In the genomic region with DNA sequence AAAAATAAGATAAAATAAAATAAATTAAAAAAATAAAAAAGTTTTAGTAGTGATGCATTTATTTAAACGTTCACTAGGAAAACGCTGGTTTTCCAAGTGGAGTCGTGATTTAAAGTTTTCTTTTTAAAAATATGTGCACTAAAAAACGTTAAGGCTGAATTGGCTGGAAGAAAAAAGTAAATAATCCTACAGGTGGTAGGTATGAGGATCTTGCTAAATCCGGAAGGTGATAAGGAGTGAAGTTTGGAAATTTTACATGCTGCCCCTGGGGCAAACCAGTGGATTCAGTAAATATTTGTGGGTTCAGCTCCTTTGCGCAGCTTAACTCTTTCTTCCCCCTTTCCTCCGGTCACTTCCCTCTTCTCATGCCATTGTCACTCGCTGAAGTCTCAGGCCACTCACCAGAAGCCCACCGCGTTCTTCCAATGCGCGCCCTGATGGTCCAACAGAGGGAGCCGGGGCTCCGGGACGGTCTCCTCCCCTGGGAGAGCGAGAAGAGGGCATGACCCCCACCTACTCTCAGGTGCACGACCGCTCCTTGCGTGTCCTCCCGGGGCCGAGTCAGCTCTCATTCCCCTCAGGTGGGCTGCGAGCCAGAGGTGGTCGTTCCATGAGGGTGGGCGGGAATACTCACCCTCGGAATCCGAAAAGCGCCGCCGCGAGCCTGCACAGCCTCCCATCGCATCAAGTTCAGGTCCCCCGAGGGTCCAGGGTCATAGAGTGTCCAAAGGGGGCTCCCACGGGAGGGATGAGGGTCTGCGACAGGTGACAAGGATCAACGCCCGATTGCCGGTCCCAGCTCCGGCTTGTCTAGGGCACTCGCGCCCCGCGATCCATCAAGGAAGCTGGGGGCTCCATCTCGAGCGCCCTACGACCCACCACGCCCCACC, we compare ENCODE assay signal across 8 cellular contexts. TPM values are rescaled to one million over a fixed set of nuclear protein-coding genes. Genes with fewer than 3 reads are reported as not detected.
DNase-seq lines count a peak whose midpoint lies in the region; TF ChIP-seq lines count a peak whose summit lies in the region.

No MANE protein-coding gene starts in this region.

- H3K79me2 ChIP-seq in neural cell (replicated peaks; ENCODE audit: insufficient read depth, low read length) = no peaks in the 10 kb centered on the region

- H4K20me1 ChIP-seq in neural cell (ENCODE audit: insufficient read depth) = no peaks in the 10 kb centered on the region

- H3F3A ChIP-seq in neural cell (ENCODE audit: insufficient read depth, low read length, poor library complexity, severe bottlenecking) = no peaks in the 10 kb centered on the region

- H3K9ac ChIP-seq in neural cell (ENCODE audit: low read length) = peak overlapping the region; percentile 80

- no peak for TF ChIP-seq EP300 in neural cell (conservative IDR thresholded peaks at IDR 0.05; ENCODE audit: poor library complexity, severe bottlenecking)

- peak overlapping the region; percentile 97 for H2AFZ ChIP-seq in neural cell (ENCODE audit: low read depth, low read length)

- no peaks in the 10 kb centered on the region for H3K27me3 ChIP-seq in neural cell (ENCODE audit: insufficient read depth, low read depth, low read length)

- no peaks in the 10 kb centered on the region for H3K36me3 ChIP-seq in neural cell (ENCODE audit: insufficient read depth, low read length)

- in situ Hi-C loops in KBM-7 (cut with MboI; ENCODE audit: low pct_unique_long_range_greater_than_20kb, low sequenced_read_pairs) = loop anchor here (5.0 kb wide), 1 partner anchor 51 kb away; no protein-coding TSS in a partner anchor

- no peaks in the 10 kb centered on the region for H3K9me3 ChIP-seq in neural cell (ENCODE audit: low read length)

- no peak for TF ChIP-seq RAD21 in neural cell (conservative IDR thresholded peaks at IDR 0.05)

- peak; percentile 9 for DNase-seq in AG10803 (ENCODE audit: low read depth)
- peak; percentile 59 for DNase-seq in KBM-7
- peak; percentile 12 for DNase-seq in activated CD4-positive, alpha-beta T cell treated with anti-CD3 and anti-CD28 coated beads, Interleukin-2, amount 50 U/mL, for 1 hour
- DNase-seq in fibroblast of pulmonary artery (ENCODE audit: low read depth) = peak; percentile 5
- DNase-seq in hippocampal formation (lab: John Stamatoyannopoulos, UW) = no peak
- no peak for DNase-seq in NCI-H1436 treated with DMSO at 0.1 percent for 48 hours (lab: John Stamatoyannopoulos, UW)

- peak overlapping the region; percentile 45 for H3K4me2 ChIP-seq in neural cell (ENCODE audit: low read length)

- no peaks in the 10 kb centered on the region for H3K9me2 ChIP-seq in neural cell (ENCODE audit: insufficient read depth, low read length)

- TF ChIP-seq CTCF in AG10803 (conservative IDR thresholded peaks at IDR 0.05; ENCODE audit: low read length) (peak; percentile 42), GM12875 (IDR thresholded peaks at IDR 0.05; ENCODE audit: borderline replicate concordance, insufficient read depth, low read depth, low read length) (no peak), fibroblast of pulmonary artery (IDR thresholded peaks at IDR 0.05; ENCODE audit: low read length, missing control alignments) (peak; percentile 34), neural cell (IDR thresholded peaks at IDR 0.05; ENCODE audit: poor library complexity, severe bottlenecking) (peak; percentile 12)

- peak overlapping the region; percentile 92 for H3K27ac ChIP-seq in neural cell (ENCODE audit: low read length)

- peak overlapping the region; percentile 98 for H3K4me3 ChIP-seq in AG10803 (ENCODE audit: low read length)
- H3K4me3 ChIP-seq in GM12875 (ENCODE audit: low read depth, low read length) = peak overlapping the region; percentile 88
- peak overlapping the region; percentile 100 for H3K4me3 ChIP-seq in fibroblast of pulmonary artery (replicated peaks; ENCODE audit: low read depth, low read length)
- H3K4me3 ChIP-seq in neural cell (ENCODE audit: low read length) = peak overlapping the region; percentile 97

TF ChIP-seq in neural cell, 6 proteins besides CTCF, POLR2A, EP300 and RAD21:
- peak; percentile 44 for TF ChIP-seq SMC3 (conservative IDR thresholded peaks at IDR 0.05; ENCODE audit: poor library complexity)
- TF ChIP-seq MXI1 (conservative IDR thresholded peaks at IDR 0.05; ENCODE audit: poor library complexity, severe bottlenecking) = no peak
- TF ChIP-seq, protein P1, sequence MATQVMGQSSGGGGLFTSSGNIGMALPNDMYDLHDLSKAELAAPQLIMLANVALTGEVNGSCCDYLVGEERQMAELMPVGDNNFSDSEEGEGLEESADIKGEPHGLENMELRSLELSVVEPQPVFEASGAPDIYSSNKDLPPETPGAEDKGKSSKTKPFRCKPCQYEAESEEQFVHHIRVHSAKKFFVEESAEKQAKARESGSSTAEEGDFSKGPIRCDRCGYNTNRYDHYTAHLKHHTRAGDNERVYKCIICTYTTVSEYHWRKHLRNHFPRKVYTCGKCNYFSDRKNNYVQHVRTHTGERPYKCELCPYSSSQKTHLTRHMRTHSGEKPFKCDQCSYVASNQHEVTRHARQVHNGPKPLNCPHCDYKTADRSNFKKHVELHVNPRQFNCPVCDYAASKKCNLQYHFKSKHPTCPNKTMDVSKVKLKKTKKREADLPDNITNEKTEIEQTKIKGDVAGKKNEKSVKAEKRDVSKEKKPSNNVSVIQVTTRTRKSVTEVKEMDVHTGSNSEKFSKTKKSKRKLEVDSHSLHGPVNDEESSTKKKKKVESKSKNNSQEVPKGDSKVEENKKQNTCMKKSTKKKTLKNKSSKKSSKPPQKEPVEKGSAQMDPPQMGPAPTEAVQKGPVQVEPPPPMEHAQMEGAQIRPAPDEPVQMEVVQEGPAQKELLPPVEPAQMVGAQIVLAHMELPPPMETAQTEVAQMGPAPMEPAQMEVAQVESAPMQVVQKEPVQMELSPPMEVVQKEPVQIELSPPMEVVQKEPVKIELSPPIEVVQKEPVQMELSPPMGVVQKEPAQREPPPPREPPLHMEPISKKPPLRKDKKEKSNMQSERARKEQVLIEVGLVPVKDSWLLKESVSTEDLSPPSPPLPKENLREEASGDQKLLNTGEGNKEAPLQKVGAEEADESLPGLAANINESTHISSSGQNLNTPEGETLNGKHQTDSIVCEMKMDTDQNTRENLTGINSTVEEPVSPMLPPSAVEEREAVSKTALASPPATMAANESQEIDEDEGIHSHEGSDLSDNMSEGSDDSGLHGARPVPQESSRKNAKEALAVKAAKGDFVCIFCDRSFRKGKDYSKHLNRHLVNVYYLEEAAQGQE (IDR thresholded peaks at IDR 0.05; ENCODE audit: borderline replicate concordance) = peak; percentile 42
- no peak for TF ChIP-seq EZH2 (IDR thresholded peaks at IDR 0.05; ENCODE audit: borderline replicate concordance, insufficient read depth, low read length, poor library complexity, severe bottlenecking)

RNA-seq across cellular contexts. Expression of a gene that starts 0.5 kb away (rescaled TPM):
- 32.2 and 37.0 TPM in 2 replicates for polyA plus RNA-seq in neural cell
- 16.6 and 18.1 TPM in 2 replicates for polyA minus RNA-seq in neural cell

RNA-seq across cellular contexts. Expression of a gene that starts 3.1 kb away (rescaled TPM):
- 0.06 TPM in 1 of 2 replicates, not detected in the other for polyA plus RNA-seq in neural cell
- polyA minus RNA-seq in neural cell = not detected in 2 replicates

RNA-seq across cellular contexts. Expression of a gene that starts 15.3 kb away (rescaled TPM):
- not detected in 2 replicates for polyA plus RNA-seq in neural cell
- not detected in 2 replicates for polyA minus RNA-seq in neural cell

RNA-seq across cellular contexts. Expression of a gene that starts 19.2 kb away (rescaled TPM):
- 0.32 and 0.85 TPM in 2 replicates for polyA plus RNA-seq in neural cell
- not detected in 2 replicates for polyA minus RNA-seq in neural cell

RNA-seq across cellular contexts. Expression of a gene that starts 47.4 kb away (rescaled TPM):
- polyA plus RNA-seq in neural cell = not detected in 2 replicates
- polyA minus RNA-seq in neural cell = not detected in 2 replicates

Comparison
In these comparisons a context has a peak if more than half of its experiments do, and no peak if none do; other contexts are left out.
1. DNase-seq: peak in AG10803 (single experiment), KBM-7 (single experiment), activated CD4-positive, alpha-beta T cell treated with anti-CD3 and anti-CD28 coated beads, Interleukin-2, amount 50 U/mL, for 1 hour (single experiment) and fibroblast of pulmonary artery (single experiment); none in hippocampal formation (0 of 2) and NCI-H1436 treated with DMSO at 0.1 percent for 48 hours (single experiment).
2. Peak in every context shown above with its lines, with median percentiles within 50 percentile points of each other: H3K4me3 ChIP-seq.